ENCODE assay signal across 8 cellular contexts in genomic region chr19:49896863-49897621, GRCh38. TPM values are rescaled to one million over a fixed set of nuclear protein-coding genes. Genes with fewer than 3 reads are reported as not detected.
DNase-seq lines count a peak whose midpoint lies in the region; ATAC-seq, FAIRE-seq and TF ChIP-seq lines count a peak whose summit lies in the region.

A gene with protein sequence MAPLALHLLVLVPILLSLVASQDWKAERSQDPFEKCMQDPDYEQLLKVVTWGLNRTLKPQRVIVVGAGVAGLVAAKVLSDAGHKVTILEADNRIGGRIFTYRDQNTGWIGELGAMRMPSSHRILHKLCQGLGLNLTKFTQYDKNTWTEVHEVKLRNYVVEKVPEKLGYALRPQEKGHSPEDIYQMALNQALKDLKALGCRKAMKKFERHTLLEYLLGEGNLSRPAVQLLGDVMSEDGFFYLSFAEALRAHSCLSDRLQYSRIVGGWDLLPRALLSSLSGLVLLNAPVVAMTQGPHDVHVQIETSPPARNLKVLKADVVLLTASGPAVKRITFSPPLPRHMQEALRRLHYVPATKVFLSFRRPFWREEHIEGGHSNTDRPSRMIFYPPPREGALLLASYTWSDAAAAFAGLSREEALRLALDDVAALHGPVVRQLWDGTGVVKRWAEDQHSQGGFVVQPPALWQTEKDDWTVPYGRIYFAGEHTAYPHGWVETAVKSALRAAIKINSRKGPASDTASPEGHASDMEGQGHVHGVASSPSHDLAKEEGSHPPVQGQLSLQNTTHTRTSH (minus strand): TSS chr19:49896887. CDS start chr19:49896160, 727 bp downstream.

- no peaks in the 10 kb centered on the region for H3K79me2 ChIP-seq in smooth muscle cell (ENCODE audit: low read depth)

- H3K4me3 ChIP-seq in A549 (no peak within 1 kb of the TSS), smooth muscle cell (no peak within 1 kb of the TSS)

- TF ChIP-seq RAD21 in A549 (conservative IDR thresholded peaks at IDR 0.05 in 1 of 2, IDR thresholded peaks at IDR 0.05 in 1 of 2): no peak

- no peaks in the 10 kb centered on the region for H3F3A ChIP-seq in smooth muscle cell (ENCODE audit: low read depth)

- no peaks in the 10 kb centered on the region for H3K36me3 ChIP-seq in smooth muscle cell (ENCODE audit: low read depth)

- H3K27me3 ChIP-seq in smooth muscle cell (ENCODE audit: low read depth): no peaks in the 10 kb centered on the region

- ATAC-seq in A549: peak; percentile 3 to 29; a peak in 4 of 6 replicates

- POLR2A ChIA-PET in A549 (lab: Yijun Ruan, JAX): interaction anchor here (1.0 to 1.4 kb wide), 3 partner anchors 20 to 32 kb away, joined by 3 to 8 read pairs (median 4); partner anchors contain the start of genes AKT1S1, ATF5 and NUP62

- no peak for FAIRE-seq in A549 (lab: Jason Lieb, UNC)

- WGBS in A549 (ENCODE audit: missing lambda C conversion rate): 68% methylated on average over 19 of the region's 20 CpGs
- WGBS in smooth muscle cell (ENCODE audit: low lambda C conversion rate): 67% methylated on average over 20 of the region's 20 CpGs

- no peak for TF ChIP-seq EP300 in A549 (IDR thresholded peaks at IDR 0.05)

- H3K27ac ChIP-seq in A549 (peak within 1 kb of the TSS in 1 of 2 experiments; percentile 44; a peak in 3 of 6 replicates), smooth muscle cell (ENCODE audit: low read depth) (peak within 1 kb of the TSS; percentile 79)

- no peaks in the 10 kb centered on the region for H3K9me3 ChIP-seq in A549
- H3K9me3 ChIP-seq in smooth muscle cell (replicated peaks; ENCODE audit: low read depth): no peaks in the 10 kb centered on the region

- H3K4me2 ChIP-seq in A549 (peak within 1 kb of the TSS; percentile 42), smooth muscle cell (peak within 1 kb of the TSS; percentile 31)

- H2AFZ ChIP-seq in smooth muscle cell (ENCODE audit: low read depth): no peak within 1 kb of the TSS

- TF ChIP-seq POLR2A in A549 (IDR thresholded peaks at IDR 0.05; ENCODE audit: low read length): no peak
- TF ChIP-seq POLR2A in GM19099 (IDR thresholded peaks at IDR 0.05; ENCODE audit: extremely low read depth, insufficient read length, low read depth): peak; percentile 66

- no peak for TF ChIP-seq CTCF in A549 (IDR thresholded peaks at IDR 0.05)
- TF ChIP-seq CTCF in smooth muscle cell (IDR thresholded peaks at IDR 0.05; ENCODE audit: borderline replicate concordance, insufficient read depth, poor library complexity, severe bottlenecking): no peak

- CTCF ChIA-PET in A549 (lab: Yijun Ruan, JAX): interaction anchor here (1.1 to 1.8 kb wide), 2 partner anchors 14 to 88 kb away, joined by 3 to 6 read pairs; no protein-coding TSS in a partner anchor

- H3K4me1 ChIP-seq in A549 (peaks cover 12% of the 10 kb centered on the region; the same call in 2 of the 3 replicates), smooth muscle cell (ENCODE audit: low read depth) (no peaks in the 10 kb centered on the region)

- peak within 1 kb of the TSS; percentile 56 for H3K9ac ChIP-seq in smooth muscle cell (ENCODE audit: low read depth)

- H4K20me1 ChIP-seq in smooth muscle cell (ENCODE audit: low read depth): no peaks in the 10 kb centered on the region

- DNase-seq in A549 (ENCODE audit: low read depth in 1 of 2, low spot score in 1 of 2): no peak
- peak; percentile 54 for DNase-seq in HT1080 (ENCODE audit: low read depth)
- peak; percentile 37 to 48 for DNase-seq in activated CD4-positive, alpha-beta T cell treated with anti-CD3 and anti-CD28 coated beads, Interleukin-2, amount 50 U/mL, for 24 hours (ENCODE audit: low read depth in 1 of 2, low spot score in 1 of 2)
- peak; percentile 17 for DNase-seq in fibroblast of peridontal ligament (ENCODE audit: extremely low read depth)
- no peak for DNase-seq in smooth muscle cell (lab: John Stamatoyannopoulos, UW; ENCODE audit: unreplicated experiment)
- DNase-seq in DMS79 treated with DMSO at 0.1 percent for 48 hours (lab: John Stamatoyannopoulos, UW): no peak
- DNase-seq in NCI-H524 (lab: John Stamatoyannopoulos, UW): no peak

TF ChIP-seq in A549, 52 proteins besides CTCF, POLR2A, EP300 and RAD21:
- TF ChIP-seq FOSL2 (IDR thresholded peaks at IDR 0.05) (no peak), FOSL2 (CRISPR knock-in tag; IDR thresholded peaks at IDR 0.05) (no peak), JUNB (IDR thresholded peaks at IDR 0.05) (no peak), NFE2L2 (conservative IDR thresholded peaks at IDR 0.05; ENCODE audit: low read length) (no peak), ZFP36 (IDR thresholded peaks at IDR 0.05; ENCODE audit: borderline replicate concordance, partially characterized antibody) (no peak), POLR2AphosphoS2 (conservative IDR thresholded peaks at IDR 0.05; ENCODE audit: low read length) (no peak), TP53 (CRISPR knock-in tag; IDR thresholded peaks at IDR 0.05) (no peak)

RNA-seq across cellular contexts. Expression of the gene that starts here (rescaled TPM):
- polyA plus RNA-seq in A549 (2011; rRNA removed): 0.15 and 0.18 TPM in 2 replicates
- 0.20 and 0.26 TPM in 2 replicates for polyA plus RNA-seq in A549 (2012; cell fraction: cytosol; rRNA removed)
- 0.66 and 0.84 TPM in 2 replicates for polyA plus RNA-seq in A549 (2012; cell fraction: nucleus; rRNA removed)
- polyA plus RNA-seq in A549 (2017; fragmentation: RNase III; extraction: RNeasy Plus Mini Kit Qiagen cat#74134 plus additional on column Dnase treatment): 0.62 to 0.88 TPM (median 0.87 TPM) in 3 replicates
- 0.70 TPM in 1 of 2 replicates, not detected in the other for polyA minus RNA-seq in A549 (2011; rRNA and poly(A)+ RNA removed)
- total RNA-seq in HT1080 (2014; rRNA removed; shearing (Covaris generic)): 0.13 and 0.24 TPM in 2 replicates
- polyA plus RNA-seq in HT1080 (2015; cell fraction: cytosol; rRNA removed): 0.03 and 0.25 TPM in 2 replicates
- polyA plus RNA-seq in HT1080 (2015; cell fraction: nucleus; rRNA removed): 0.57 and 2.2 TPM in 2 replicates
- total RNA-seq in smooth muscle cell: 0.13 TPM in 1 of 2 replicates, not detected in the other
- polyA plus RNA-seq in smooth muscle cell: 0.54 and 1.3 TPM in 2 replicates

Comparison
In these comparisons a context has a peak if more than half of its experiments do, and no peak if none do; other contexts are left out.
1. Peak in ATAC-seq and H3K4me2 ChIP-seq in A549; RNA of the gene not detected or under 1 TPM.
2. DNase-seq: peak in HT1080 (single experiment), activated CD4-positive, alpha-beta T cell treated with anti-CD3 and anti-CD28 coated beads, Interleukin-2, amount 50 U/mL, for 24 hours (2 of 2) and fibroblast of peridontal ligament (single experiment); none in A549 (0 of 2), smooth muscle cell (single experiment), DMS79 treated with DMSO at 0.1 percent for 48 hours (single experiment) and NCI-H524 (0 of 2).